In the genomic region with DNA sequence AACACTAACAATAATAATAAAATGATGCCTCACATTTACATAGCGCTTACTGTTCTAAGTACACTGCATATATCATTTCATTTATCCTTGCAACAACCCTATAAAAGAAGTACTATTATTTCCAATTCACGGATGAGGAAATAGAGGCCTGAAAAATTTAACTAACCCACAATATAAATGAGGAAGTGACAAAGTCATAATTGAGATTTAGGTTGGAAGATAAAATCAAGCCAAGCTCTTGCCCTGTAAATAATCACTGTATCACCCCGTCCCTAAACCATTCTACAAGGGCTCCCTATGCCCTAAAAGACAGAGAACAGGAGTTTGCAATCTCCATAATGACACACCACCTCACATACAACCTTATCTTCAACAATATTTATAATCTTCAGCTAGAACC, we compare ENCODE assay signal across 2 cellular contexts.
TF ChIP-seq lines count a peak whose summit lies in the region.

No MANE protein-coding gene starts in this region.

TF ChIP-seq in GM23338, 12 proteins besides CTCF, POLR2A, EP300 and RAD21 (continues in another document):
- no peak for TF ChIP-seq ZNF331 (CRISPR knock-in tag; IDR thresholded peaks at IDR 0.05; ENCODE audit: low read depth)
- TF ChIP-seq CREB1 (CRISPR knock-in tag; IDR thresholded peaks at IDR 0.05; ENCODE audit: low read depth): no peak
- TF ChIP-seq, protein P1, sequence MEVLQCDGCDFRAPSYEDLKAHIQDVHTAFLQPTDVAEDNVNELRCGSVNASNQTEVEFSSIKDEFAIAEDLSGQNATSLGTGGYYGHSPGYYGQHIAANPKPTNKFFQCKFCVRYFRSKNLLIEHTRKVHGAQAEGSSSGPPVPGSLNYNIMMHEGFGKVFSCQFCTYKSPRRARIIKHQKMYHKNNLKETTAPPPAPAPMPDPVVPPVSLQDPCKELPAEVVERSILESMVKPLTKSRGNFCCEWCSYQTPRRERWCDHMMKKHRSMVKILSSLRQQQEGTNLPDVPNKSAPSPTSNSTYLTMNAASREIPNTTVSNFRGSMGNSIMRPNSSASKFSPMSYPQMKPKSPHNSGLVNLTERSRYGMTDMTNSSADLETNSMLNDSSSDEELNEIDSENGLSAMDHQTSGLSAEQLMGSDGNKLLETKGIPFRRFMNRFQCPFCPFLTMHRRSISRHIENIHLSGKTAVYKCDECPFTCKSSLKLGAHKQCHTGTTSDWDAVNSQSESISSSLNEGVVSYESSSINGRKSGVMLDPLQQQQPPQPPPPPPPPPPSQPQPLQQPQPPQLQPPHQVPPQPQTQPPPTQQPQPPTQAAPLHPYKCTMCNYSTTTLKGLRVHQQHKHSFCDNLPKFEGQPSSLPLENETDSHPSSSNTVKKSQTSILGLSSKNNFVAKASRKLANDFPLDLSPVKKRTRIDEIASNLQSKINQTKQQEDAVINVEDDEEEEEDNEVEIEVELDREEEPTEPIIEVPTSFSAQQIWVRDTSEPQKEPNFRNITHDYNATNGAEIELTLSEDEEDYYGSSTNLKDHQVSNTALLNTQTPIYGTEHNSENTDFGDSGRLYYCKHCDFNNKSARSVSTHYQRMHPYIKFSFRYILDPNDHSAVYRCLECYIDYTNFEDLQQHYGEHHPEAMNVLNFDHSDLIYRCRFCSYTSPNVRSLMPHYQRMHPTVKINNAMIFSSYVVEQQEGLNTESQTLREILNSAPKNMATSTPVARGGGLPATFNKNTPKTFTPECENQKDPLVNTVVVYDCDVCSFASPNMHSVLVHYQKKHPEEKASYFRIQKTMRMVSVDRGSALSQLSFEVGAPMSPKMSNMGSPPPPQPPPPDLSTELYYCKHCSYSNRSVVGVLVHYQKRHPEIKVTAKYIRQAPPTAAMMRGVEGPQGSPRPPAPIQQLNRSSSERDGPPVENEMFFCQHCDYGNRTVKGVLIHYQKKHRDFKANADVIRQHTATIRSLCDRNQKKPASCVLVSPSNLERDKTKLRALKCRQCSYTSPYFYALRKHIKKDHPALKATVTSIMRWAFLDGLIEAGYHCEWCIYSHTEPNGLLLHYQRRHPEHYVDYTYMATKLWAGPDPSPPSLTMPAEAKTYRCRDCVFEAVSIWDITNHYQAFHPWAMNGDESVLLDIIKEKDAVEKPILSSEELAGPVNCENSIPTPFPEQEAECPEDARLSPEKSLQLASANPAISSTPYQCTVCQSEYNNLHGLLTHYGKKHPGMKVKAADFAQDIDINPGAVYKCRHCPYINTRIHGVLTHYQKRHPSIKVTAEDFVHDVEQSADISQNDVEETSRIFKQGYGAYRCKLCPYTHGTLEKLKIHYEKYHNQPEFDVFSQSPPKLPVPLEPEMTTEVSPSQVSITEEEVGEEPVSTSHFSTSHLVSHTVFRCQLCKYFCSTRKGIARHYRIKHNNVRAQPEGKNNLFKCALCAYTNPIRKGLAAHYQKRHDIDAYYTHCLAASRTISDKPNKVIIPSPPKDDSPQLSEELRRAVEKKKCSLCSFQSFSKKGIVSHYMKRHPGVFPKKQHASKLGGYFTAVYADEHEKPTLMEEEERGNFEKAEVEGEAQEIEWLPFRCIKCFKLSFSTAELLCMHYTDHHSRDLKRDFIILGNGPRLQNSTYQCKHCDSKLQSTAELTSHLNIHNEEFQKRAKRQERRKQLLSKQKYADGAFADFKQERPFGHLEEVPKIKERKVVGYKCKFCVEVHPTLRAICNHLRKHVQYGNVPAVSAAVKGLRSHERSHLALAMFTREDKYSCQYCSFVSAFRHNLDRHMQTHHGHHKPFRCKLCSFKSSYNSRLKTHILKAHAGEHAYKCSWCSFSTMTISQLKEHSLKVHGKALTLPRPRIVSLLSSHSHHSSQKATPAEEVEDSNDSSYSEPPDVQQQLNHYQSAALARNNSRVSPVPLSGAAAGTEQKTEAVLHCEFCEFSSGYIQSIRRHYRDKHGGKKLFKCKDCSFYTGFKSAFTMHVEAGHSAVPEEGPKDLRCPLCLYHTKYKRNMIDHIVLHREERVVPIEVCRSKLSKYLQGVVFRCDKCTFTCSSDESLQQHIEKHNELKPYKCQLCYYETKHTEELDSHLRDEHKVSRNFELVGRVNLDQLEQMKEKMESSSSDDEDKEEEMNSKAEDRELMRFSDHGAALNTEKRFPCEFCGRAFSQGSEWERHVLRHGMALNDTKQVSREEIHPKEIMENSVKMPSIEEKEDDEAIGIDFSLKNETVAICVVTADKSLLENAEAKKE (CRISPR knock-in tag; IDR thresholded peaks at IDR 0.05): no peak
- no peak for TF ChIP-seq ZNF114 (CRISPR knock-in tag; IDR thresholded peaks at IDR 0.05)
- TF ChIP-seq, protein P2, sequence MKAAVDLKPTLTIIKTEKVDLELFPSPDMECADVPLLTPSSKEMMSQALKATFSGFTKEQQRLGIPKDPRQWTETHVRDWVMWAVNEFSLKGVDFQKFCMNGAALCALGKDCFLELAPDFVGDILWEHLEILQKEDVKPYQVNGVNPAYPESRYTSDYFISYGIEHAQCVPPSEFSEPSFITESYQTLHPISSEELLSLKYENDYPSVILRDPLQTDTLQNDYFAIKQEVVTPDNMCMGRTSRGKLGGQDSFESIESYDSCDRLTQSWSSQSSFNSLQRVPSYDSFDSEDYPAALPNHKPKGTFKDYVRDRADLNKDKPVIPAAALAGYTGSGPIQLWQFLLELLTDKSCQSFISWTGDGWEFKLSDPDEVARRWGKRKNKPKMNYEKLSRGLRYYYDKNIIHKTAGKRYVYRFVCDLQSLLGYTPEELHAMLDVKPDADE (IDR thresholded peaks at IDR 0.05): no peak
- TF ChIP-seq EZH2phosphoT487 (IDR thresholded peaks at IDR 0.05; ENCODE audit: unreplicated experiment): no peak
- TF ChIP-seq, protein P3, sequence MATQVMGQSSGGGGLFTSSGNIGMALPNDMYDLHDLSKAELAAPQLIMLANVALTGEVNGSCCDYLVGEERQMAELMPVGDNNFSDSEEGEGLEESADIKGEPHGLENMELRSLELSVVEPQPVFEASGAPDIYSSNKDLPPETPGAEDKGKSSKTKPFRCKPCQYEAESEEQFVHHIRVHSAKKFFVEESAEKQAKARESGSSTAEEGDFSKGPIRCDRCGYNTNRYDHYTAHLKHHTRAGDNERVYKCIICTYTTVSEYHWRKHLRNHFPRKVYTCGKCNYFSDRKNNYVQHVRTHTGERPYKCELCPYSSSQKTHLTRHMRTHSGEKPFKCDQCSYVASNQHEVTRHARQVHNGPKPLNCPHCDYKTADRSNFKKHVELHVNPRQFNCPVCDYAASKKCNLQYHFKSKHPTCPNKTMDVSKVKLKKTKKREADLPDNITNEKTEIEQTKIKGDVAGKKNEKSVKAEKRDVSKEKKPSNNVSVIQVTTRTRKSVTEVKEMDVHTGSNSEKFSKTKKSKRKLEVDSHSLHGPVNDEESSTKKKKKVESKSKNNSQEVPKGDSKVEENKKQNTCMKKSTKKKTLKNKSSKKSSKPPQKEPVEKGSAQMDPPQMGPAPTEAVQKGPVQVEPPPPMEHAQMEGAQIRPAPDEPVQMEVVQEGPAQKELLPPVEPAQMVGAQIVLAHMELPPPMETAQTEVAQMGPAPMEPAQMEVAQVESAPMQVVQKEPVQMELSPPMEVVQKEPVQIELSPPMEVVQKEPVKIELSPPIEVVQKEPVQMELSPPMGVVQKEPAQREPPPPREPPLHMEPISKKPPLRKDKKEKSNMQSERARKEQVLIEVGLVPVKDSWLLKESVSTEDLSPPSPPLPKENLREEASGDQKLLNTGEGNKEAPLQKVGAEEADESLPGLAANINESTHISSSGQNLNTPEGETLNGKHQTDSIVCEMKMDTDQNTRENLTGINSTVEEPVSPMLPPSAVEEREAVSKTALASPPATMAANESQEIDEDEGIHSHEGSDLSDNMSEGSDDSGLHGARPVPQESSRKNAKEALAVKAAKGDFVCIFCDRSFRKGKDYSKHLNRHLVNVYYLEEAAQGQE (IDR thresholded peaks at IDR 0.05; ENCODE audit: unreplicated experiment): no peak
- no peak for TF ChIP-seq EZH2 (IDR thresholded peaks at IDR 0.05; ENCODE audit: low read depth, unreplicated experiment)
- TF ChIP-seq STAT1 (IDR thresholded peaks at IDR 0.05; ENCODE audit: unreplicated experiment): no peak
- TF ChIP-seq POLR2AphosphoS5 (IDR thresholded peaks at IDR 0.05; ENCODE audit: low read depth): no peak

TF ChIP-seq in H1, 55 proteins besides CTCF, POLR2A, EP300 and RAD21:
- TF ChIP-seq CTBP2 (IDR thresholded peaks at IDR 0.05; ENCODE audit: borderline replicate concordance, insufficient read depth, insufficient read length, low read length): no peak
- no peak for TF ChIP-seq PHF8 (conservative IDR thresholded peaks at IDR 0.05; ENCODE audit: low read depth, low read length)
- TF ChIP-seq ASH2L (IDR thresholded peaks at IDR 0.05; ENCODE audit: low read length): no peak
- no peak for TF ChIP-seq BRCA1 (IDR thresholded peaks at IDR 0.05; ENCODE audit: low read depth, low read length)
- TF ChIP-seq, protein P4, sequence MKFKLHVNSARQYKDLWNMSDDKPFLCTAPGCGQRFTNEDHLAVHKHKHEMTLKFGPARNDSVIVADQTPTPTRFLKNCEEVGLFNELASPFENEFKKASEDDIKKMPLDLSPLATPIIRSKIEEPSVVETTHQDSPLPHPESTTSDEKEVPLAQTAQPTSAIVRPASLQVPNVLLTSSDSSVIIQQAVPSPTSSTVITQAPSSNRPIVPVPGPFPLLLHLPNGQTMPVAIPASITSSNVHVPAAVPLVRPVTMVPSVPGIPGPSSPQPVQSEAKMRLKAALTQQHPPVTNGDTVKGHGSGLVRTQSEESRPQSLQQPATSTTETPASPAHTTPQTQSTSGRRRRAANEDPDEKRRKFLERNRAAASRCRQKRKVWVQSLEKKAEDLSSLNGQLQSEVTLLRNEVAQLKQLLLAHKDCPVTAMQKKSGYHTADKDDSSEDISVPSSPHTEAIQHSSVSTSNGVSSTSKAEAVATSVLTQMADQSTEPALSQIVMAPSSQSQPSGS (IDR thresholded peaks at IDR 0.05; ENCODE audit: low read length): no peak
- no peak for TF ChIP-seq SIX5 (IDR thresholded peaks at IDR 0.05; ENCODE audit: low read depth, low read length)
- TF ChIP-seq POU5F1 (IDR thresholded peaks at IDR 0.05; ENCODE audit: low read depth, low read length): no peak
- no peak for TF ChIP-seq KDM5A (IDR thresholded peaks at IDR 0.05; ENCODE audit: low read length)
